In the genomic region with DNA sequence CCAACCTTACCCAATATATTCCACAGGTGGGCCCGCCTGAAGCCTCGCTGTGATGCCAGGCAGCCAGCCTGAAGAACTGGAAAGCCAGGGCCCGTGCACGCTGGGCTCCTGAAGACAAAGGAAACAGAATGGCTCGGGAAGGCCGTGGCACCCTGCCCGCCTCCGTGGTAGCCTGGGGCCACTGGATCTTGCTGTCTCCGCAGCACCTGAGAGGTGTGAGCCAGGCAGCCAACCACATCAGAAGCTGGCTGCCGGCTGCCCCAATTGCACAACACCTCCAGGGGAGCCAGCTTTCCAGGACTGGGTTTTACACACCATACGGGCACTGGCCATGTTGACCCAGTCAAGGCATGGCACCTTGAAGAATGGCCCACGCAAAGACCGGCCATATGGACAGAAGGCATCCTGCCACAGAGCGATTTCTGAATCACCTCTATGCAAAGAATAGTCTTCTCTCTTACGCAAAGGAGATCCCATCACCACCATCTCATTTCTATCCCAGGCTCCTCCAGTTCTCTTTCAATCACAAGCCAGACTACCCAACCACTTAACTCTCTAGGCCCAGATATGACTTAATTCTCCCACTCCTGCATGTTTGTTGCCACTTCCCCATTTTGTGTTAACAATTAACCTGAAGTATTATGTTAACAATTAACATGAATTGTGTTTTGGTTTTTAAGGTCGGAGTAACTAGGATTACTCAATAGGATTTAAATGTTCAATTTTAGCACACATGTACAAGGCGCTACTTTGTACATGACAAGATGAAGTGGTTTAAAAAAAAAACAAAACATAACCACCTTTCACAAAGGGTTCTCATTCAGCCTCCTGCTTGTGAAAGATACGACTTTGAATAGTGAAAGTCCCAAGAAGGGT, we compare ENCODE assay signal across 9 cellular contexts. TPM values are rescaled to one million over a fixed set of nuclear protein-coding genes. Genes with fewer than 3 reads are reported as not detected.
DNase-seq lines count a peak whose midpoint lies in the region; ATAC-seq lines count a peak whose summit lies in the region.
"Had no signal": no experiment of that assay in that cellular context is flagged by ENCODE, and none has a peak within 500 bp of the region (broad histone marks: within the 10 kb centered on the region; RNA-seq: fewer than 3 reads in every experiment).

No MANE protein-coding gene starts in this region.

- no peaks in the 10 kb centered on the region for H3K36me3 Mint-ChIP-seq in activated CD4-positive, alpha-beta memory T cell treated with anti-CD3 and anti-CD28 coated beads for 36 hours
- no peaks in the 10 kb centered on the region for H3K36me3 Mint-ChIP-seq in activated naive CD8-positive, alpha-beta T cell treated with anti-CD3 and anti-CD28 coated beads, Interleukin-2, amount 50 U/mL, for 24 hours (ENCODE audit: low read depth)
- H3K36me3 Mint-ChIP-seq: activated naive CD8-positive, alpha-beta T cell had no signal

- H3K4me3 Mint-ChIP-seq in activated CD4-positive, alpha-beta memory T cell treated with anti-CD3 and anti-CD28 coated beads for 36 hours, result no peak overlapping the region
- no peak overlapping the region for H3K4me3 Mint-ChIP-seq in activated naive CD8-positive, alpha-beta T cell treated with anti-CD3 and anti-CD28 coated beads, Interleukin-2, amount 50 U/mL, for 24 hours
- H3K4me3 Mint-ChIP-seq: activated naive CD8-positive, alpha-beta T cell had no signal

- CTCF ChIA-PET in activated CD4-positive, alpha-beta memory T cell treated with anti-CD3 and anti-CD28 coated beads for 36 hours (lab: Charles Lee), result no interaction called here

- DNase-seq in Kasumi-1 (lab: John Stamatoyannopoulos, UW) (peak; percentile 55 to 59), left lobe of liver (ENCODE audit: low spot score) (peak; percentile 91), HUDEP-2 (lab: John Stamatoyannopoulos, UW; ENCODE audit: unreplicated experiment in 76 of 76) (no peak), hypothalamus (lab: John Stamatoyannopoulos, UW) (no peak)
- DNase-seq in activated CD4-positive, alpha-beta memory T cell treated with anti-CD3 and anti-CD28 coated beads for 36 hours, result no peak
- no peak for DNase-seq in activated naive CD8-positive, alpha-beta T cell treated with anti-CD3 and anti-CD28 coated beads, Interleukin-2, amount 50 U/mL, for 24 hours

- no peaks in the 10 kb centered on the region for H3K9me3 Mint-ChIP-seq in activated CD4-positive, alpha-beta memory T cell treated with anti-CD3 and anti-CD28 coated beads for 36 hours
- no peaks in the 10 kb centered on the region for H3K9me3 Mint-ChIP-seq in activated naive CD8-positive, alpha-beta T cell treated with anti-CD3 and anti-CD28 coated beads, Interleukin-2, amount 50 U/mL, for 24 hours

- intact Hi-C loops in activated CD4-positive, alpha-beta memory T cell treated with anti-CD3 and anti-CD28 coated beads for 36 hours (cut with micrococcal nuclease), result no loop called here

- ATAC-seq in GM18498 (IDR thresholded peaks at IDR 0.05; ENCODE audit: unreplicated experiment) (peak; percentile 82), GM21825 (IDR thresholded peaks at IDR 0.05; ENCODE audit: unreplicated experiment) (peak; percentile 81), left lobe of liver (peak; percentile 86)
- no peak for ATAC-seq in activated naive CD8-positive, alpha-beta T cell treated with anti-CD3 and anti-CD28 coated beads, Interleukin-2, amount 50 U/mL, for 24 hours

- POLR2A ChIA-PET in activated CD4-positive, alpha-beta memory T cell treated with anti-CD3 and anti-CD28 coated beads for 36 hours (lab: Charles Lee), result no interaction called here

- no peaks in the 10 kb centered on the region for H3K27me3 Mint-ChIP-seq in activated CD4-positive, alpha-beta memory T cell treated with anti-CD3 and anti-CD28 coated beads for 36 hours
- no peaks in the 10 kb centered on the region for H3K27me3 Mint-ChIP-seq in activated naive CD8-positive, alpha-beta T cell treated with anti-CD3 and anti-CD28 coated beads, Interleukin-2, amount 50 U/mL, for 24 hours
- H3K27me3 Mint-ChIP-seq: activated naive CD8-positive, alpha-beta T cell had no signal

- no peaks in the 10 kb centered on the region for H3K4me1 Mint-ChIP-seq in activated CD4-positive, alpha-beta memory T cell treated with anti-CD3 and anti-CD28 coated beads for 36 hours (ENCODE audit: low read depth)
- H3K4me1 Mint-ChIP-seq in activated naive CD8-positive, alpha-beta T cell treated with anti-CD3 and anti-CD28 coated beads, Interleukin-2, amount 50 U/mL, for 24 hours, result no peaks in the 10 kb centered on the region

- H3K27ac Mint-ChIP-seq in activated CD4-positive, alpha-beta memory T cell treated with anti-CD3 and anti-CD28 coated beads for 36 hours, result no peak overlapping the region
- no peak overlapping the region for H3K27ac Mint-ChIP-seq in activated naive CD8-positive, alpha-beta T cell treated with anti-CD3 and anti-CD28 coated beads, Interleukin-2, amount 50 U/mL, for 24 hours
- H3K27ac Mint-ChIP-seq: activated naive CD8-positive, alpha-beta T cell had no signal

RNA-seq across cellular contexts. Expression of a gene that starts 32.1 kb away (rescaled TPM):
- total RNA-seq in left lobe of liver, result 8.9 TPM
- under 1 TPM; 0.21 to 0.68 TPM for total RNA-seq in activated CD4-positive, alpha-beta memory T cell treated with anti-CD3 and anti-CD28 coated beads for 36 hours

Comparison
In these comparisons a context has a peak if more than half of its experiments do, and no peak if none do; other contexts are left out.
1. DNase-seq: peak in Kasumi-1 (2 of 2) and left lobe of liver (single experiment); none in activated CD4-positive, alpha-beta memory T cell treated with anti-CD3 and anti-CD28 coated beads for 36 hours (single experiment), HUDEP-2 (0 of 76), hypothalamus (0 of 51) and activated naive CD8-positive, alpha-beta T cell treated with anti-CD3 and anti-CD28 coated beads, Interleukin-2, amount 50 U/mL, for 24 hours (single experiment).